In genomic region chr2:143710879-143711278, GRCh38 we compare ENCODE assay signal across 27 cellular contexts.
"Had no signal": no experiment of that assay in that cellular context is flagged by ENCODE, and none has a peak within 500 bp of the region (broad histone marks: within the 10 kb centered on the region; RNA-seq: fewer than 3 reads in every experiment).

No MANE protein-coding gene starts in this region.

- H3K9ac ChIP-seq: neural progenitor cell had no signal

- H3K4me2 ChIP-seq: neural progenitor cell had no signal

- H2AFZ ChIP-seq: neural progenitor cell had no signal

- H3K27me3 Mint-ChIP-seq: naive B cell; naive thymus-derived CD8-positive, alpha-beta T cell; stimulated activated naive B cell treated with anti-CD40 and anti-IgM and Interleukin-4, amounts not matched to agents 10 μg/mL and 1 μg/mL and 100 μg/mL, for 72 hours; stimulated activated naive CD8-positive, alpha-beta T cell treated with anti-CD3 and anti-CD28 coated beads, Interleukin-15, Interleukin-2, amounts not matched to agents 100 ng/mL and 50 ng/mL, for 24 hours had no signal

- H3K27ac Mint-ChIP-seq: naive thymus-derived CD8-positive, alpha-beta T cell; neural progenitor cell; stimulated activated effector memory CD8-positive, alpha-beta T cell treated with anti-CD3 and anti-CD28 coated beads, Interleukin-12 subunit alpha, Interleukin-12 subunit beta, amount 100 ng/mL, for 72 hours; stimulated activated naive B cell treated with anti-CD40 and anti-IgM and Interleukin-4, amounts not matched to agents 10 μg/mL and 1 μg/mL and 100 μg/mL, for 72 hours; stimulated activated naive CD8-positive, alpha-beta T cell treated with anti-CD3 and anti-CD28 coated beads, Interleukin-15, Interleukin-2, amounts not matched to agents 100 ng/mL and 50 ng/mL, for 24 hours had no signal

- H3K4me1 Mint-ChIP-seq: neural progenitor cell had no signal

- ATAC-seq: naive thymus-derived CD8-positive, alpha-beta T cell; pancreas; stimulated activated effector memory CD8-positive, alpha-beta T cell treated with anti-CD3 and anti-CD28 coated beads, Interleukin-12 subunit alpha, Interleukin-12 subunit beta, amount 100 ng/mL, for 72 hours; stimulated activated naive B cell treated with anti-CD40 and anti-IgM and Interleukin-4, amounts not matched to agents 10 μg/mL and 1 μg/mL and 100 μg/mL, for 72 hours had no signal

- DNase-seq: naive B cell; naive thymus-derived CD8-positive, alpha-beta T cell; occipital lobe; pancreas; retina; sigmoid colon; small intestine; stimulated activated CD4-positive, alpha-beta T cell treated with anti-CD3 and anti-CD28 coated beads, Interleukin-15, amount 100 ng/mL, for 24 hours; stimulated activated CD4-positive, alpha-beta T cell treated with anti-CD3 and anti-CD28 coated beads, Interleukin-2, amount 100 ng/mL, for 24 hours; stimulated activated CD4-positive, alpha-beta T cell treated with anti-CD3 and anti-CD28 coated beads, Interleukin-2, amount 100 ng/mL, for 48 hours; stimulated activated CD4-positive, alpha-beta T cell treated with anti-CD3 and anti-CD28 coated beads, Interleukin-4, amount 100 ng/mL, for 24 hours; stimulated activated naive B cell treated with anti-CD40 and anti-IgM and Interleukin-4, amounts not matched to agents 10 μg/mL and 1 μg/mL and 100 μg/mL, for 72 hours; stimulated activated naive CD4-positive, alpha-beta T cell treated with Interleukin-2 at 50 U/mL for 16 hours; stomach; thyroid gland; trophoblast cell; upper lobe of left lung had no signal

- H3K4me3 ChIP-seq: neural progenitor cell, pancreas, prostate gland, right atrium auricular region, sigmoid colon, stomach, thoracic aorta, thyroid gland, tibial nerve, upper lobe of left lung, vagina had no signal

- H3K27ac ChIP-seq: neural progenitor cell, pancreas, prostate gland, right atrium auricular region, sigmoid colon, stomach, thyroid gland, tibial nerve, upper lobe of left lung, vagina had no signal

- H3K4me1 ChIP-seq: neural progenitor cell, prostate gland, right atrium auricular region, sigmoid colon, thyroid gland, vagina had no signal

- H3K27me3 ChIP-seq: neural progenitor cell, pancreas, right atrium auricular region, sigmoid colon, stomach, thyroid gland, tibial nerve, upper lobe of left lung, vagina had no signal

- H3K9me3 ChIP-seq: pancreas, prostate gland, sigmoid colon, thoracic aorta, thyroid gland, tibial nerve, vagina had no signal

- H3K36me3 ChIP-seq: pancreas, prostate gland, right atrium auricular region, stomach, thoracic aorta, thyroid gland, upper lobe of left lung, vagina had no signal

- FAIRE-seq: pancreas, small intestine, urothelium cell line had no signal

- H3K4me3 Mint-ChIP-seq: naive B cell; nephron; neural progenitor cell; stimulated activated effector memory CD8-positive, alpha-beta T cell treated with anti-CD3 and anti-CD28 coated beads, Interleukin-12 subunit alpha, Interleukin-12 subunit beta, amount 100 ng/mL, for 72 hours; stimulated activated naive B cell treated with anti-CD40 and anti-IgM and Interleukin-4, amounts not matched to agents 10 μg/mL and 1 μg/mL and 100 μg/mL, for 72 hours; stimulated activated naive CD8-positive, alpha-beta T cell treated with anti-CD3 and anti-CD28 coated beads, Interleukin-15, Interleukin-2, amounts not matched to agents 100 ng/mL and 50 ng/mL, for 24 hours had no signal
